In genomic region chr17:29740017-29740416, GRCh38 we compare ENCODE assay signal across 16 cellular contexts.
DNase-seq lines count a peak whose midpoint lies in the region; ATAC-seq and TF ChIP-seq lines count a peak whose summit lies in the region.
"Had no signal": no experiment of that assay in that cellular context is flagged by ENCODE, and none has a peak within 500 bp of the region (broad histone marks: within the 10 kb centered on the region; RNA-seq: fewer than 3 reads in every experiment).

No MANE protein-coding gene starts in this region.

- no peaks in the 10 kb centered on the region for H3K27me3 Mint-ChIP-seq in CD4-positive, alpha-beta memory T cell
- H3K27me3 Mint-ChIP-seq in T-cell, result no peaks in the 10 kb centered on the region
- H3K27me3 Mint-ChIP-seq: activated CD8-positive, alpha-beta memory T cell treated with anti-CD3 and anti-CD28 coated beads, Interleukin-2, amount 10 ng/mL, durations not matched to agents 7 days and 5 days had no signal

- H3K36me3 ChIP-seq in CD4-positive, alpha-beta memory T cell (ENCODE audit: insufficient read depth, low read length), result peaks cover 6% of the 10 kb centered on the region
- H3K36me3 ChIP-seq in right atrium auricular region, result no peaks in the 10 kb centered on the region
- no peaks in the 10 kb centered on the region for H3K36me3 ChIP-seq in parathyroid adenoma (ENCODE audit: control insufficient read depth, insufficient read depth, low read length)
- H3K36me3 ChIP-seq in HAP-1 (replicated peaks), result no peaks in the 10 kb centered on the region

- peaks cover 2% of the 10 kb centered on the region for H3K79me2 ChIP-seq in parathyroid adenoma

- H3K9me3 Mint-ChIP-seq in CD4-positive, alpha-beta memory T cell, result no peaks in the 10 kb centered on the region
- H3K9me3 Mint-ChIP-seq in T-cell, result no peaks in the 10 kb centered on the region

- H3K36me3 Mint-ChIP-seq in CD4-positive, alpha-beta memory T cell, result peaks cover 6 to 26% of the 10 kb centered on the region in 2 donors
- H3K36me3 Mint-ChIP-seq in T-cell, result peaks cover 3% of the 10 kb centered on the region

- CTCF ChIA-PET in CD4-positive, alpha-beta memory T cell (lab: Charles Lee; ENCODE audit: partially characterized antibody), result interaction anchor here (0.6 to 0.9 kb wide), 2 partner anchors 10 to 56 kb away, joined by 3 read pairs; no protein-coding TSS in a partner anchor
- CTCF ChIA-PET in T-cell (lab: Charles Lee), result no interaction called here

- H3K27ac Mint-ChIP-seq in CD4-positive, alpha-beta memory T cell, result peak overlapping the region; percentile 37 to 86 (median 70)
- H3K27ac Mint-ChIP-seq in T-cell, result peak overlapping the region; percentile 85 to 86
- H3K27ac Mint-ChIP-seq: activated CD8-positive, alpha-beta memory T cell treated with anti-CD3 and anti-CD28 coated beads, Interleukin-2, amount 10 ng/mL, durations not matched to agents 7 days and 5 days had no signal

- H3K4me1 Mint-ChIP-seq in CD4-positive, alpha-beta memory T cell, result peaks cover 31 to 56% (median 41%) of the 10 kb centered on the region in 4 donors
- peaks cover 58 to 62% (median 60%) of the 10 kb centered on the region in 3 donors for H3K4me1 Mint-ChIP-seq in T-cell

- peak overlapping the region; percentile 29 for H3K4me2 ChIP-seq in parathyroid adenoma (ENCODE audit: low read length)

- DNase-seq in CD4-positive, alpha-beta memory T cell, result no peak
- DNase-seq in T-cell (no peak), right atrium auricular region (ENCODE audit: low spot score) (no peak), cerebellum (ENCODE audit: low spot score) (no peak), HAP-1 (ENCODE audit: low spot score in 2 of 2) (no peak)
- DNase-seq: activated CD8-positive, alpha-beta memory T cell treated with anti-CD3 and anti-CD28 coated beads, Interleukin-2, amount 10 ng/mL, durations not matched to agents 7 days and 5 days; amygdala; effector CD4-positive, alpha-beta T cell; foreskin melanocyte; NCI-H146; NCI-H526; SHP77 treated with DMSO at 0.1 percent for 48 hours; stimulated activated CD4-positive, alpha-beta T cell treated with anti-CD3 and anti-CD28 coated beads, Interleukin-1b, Interleukin-23, amount 100 ng/mL, for 48 hours had no signal

- peaks cover 28% of the 10 kb centered on the region for H3K4me1 ChIP-seq in CD4-positive, alpha-beta memory T cell (ENCODE audit: insufficient read depth, low read length)
- H3K4me1 ChIP-seq in right atrium auricular region (peaks cover 0 to 53% of the 10 kb centered on the region in 2 donors), parathyroid adenoma (peaks cover 22% of the 10 kb centered on the region), HAP-1 (peaks cover 8% of the 10 kb centered on the region)

- no peaks in the 10 kb centered on the region for H3K9me3 ChIP-seq in CD4-positive, alpha-beta memory T cell (ENCODE audit: control insufficient read depth in 1 of 2, low read length in 2 of 2)
- H3K9me3 ChIP-seq in right atrium auricular region (no peaks in the 10 kb centered on the region), parathyroid adenoma (ENCODE audit: control insufficient read depth, low read length) (no peaks in the 10 kb centered on the region), HAP-1 (no peaks in the 10 kb centered on the region)

- in situ Hi-C loops in HAP-1 (cut with MboI; ENCODE audit: low sequenced_read_pairs), result no loop called here

- no peak overlapping the region for H3K9ac ChIP-seq in parathyroid adenoma

- no peak overlapping the region for H3K27ac ChIP-seq in CD4-positive, alpha-beta memory T cell (ENCODE audit: low read depth, low read length)
- H3K27ac ChIP-seq in right atrium auricular region (peak overlapping the region; percentile 46 to 88), parathyroid adenoma (peak overlapping the region; percentile 60)

- peak in 2 of 4 experiments; percentile 37 to 59 for ATAC-seq in T-cell (replicated peaks in 1 of 4)
- ATAC-seq in GM18511 (IDR thresholded peaks at IDR 0.05; ENCODE audit: unreplicated experiment), result no peak
- no peak for ATAC-seq in GM19397 (IDR thresholded peaks at IDR 0.05; ENCODE audit: unreplicated experiment)
- ATAC-seq: activated CD8-positive, alpha-beta memory T cell treated with anti-CD3 and anti-CD28 coated beads, Interleukin-2, amount 10 ng/mL, durations not matched to agents 7 days and 5 days had no signal

- no peaks in the 10 kb centered on the region for H3K27me3 ChIP-seq in CD4-positive, alpha-beta memory T cell (ENCODE audit: insufficient read depth, low read length)
- H3K27me3 ChIP-seq in right atrium auricular region, result no peaks in the 10 kb centered on the region
- H3K27me3 ChIP-seq in parathyroid adenoma (ENCODE audit: control insufficient read depth, insufficient read depth, low read length), result no peaks in the 10 kb centered on the region
- no peaks in the 10 kb centered on the region for H3K27me3 ChIP-seq in HAP-1 (ENCODE audit: low read depth)

- peak overlapping the region in 4 of 8 donors; percentile 15 to 58 (median 54) for H3K4me3 Mint-ChIP-seq in CD4-positive, alpha-beta memory T cell
- H3K4me3 Mint-ChIP-seq in T-cell, result peak overlapping the region in 2 of 3 donors; percentile 11 to 54
- H3K4me3 Mint-ChIP-seq: activated CD8-positive, alpha-beta memory T cell treated with anti-CD3 and anti-CD28 coated beads, Interleukin-2, amount 10 ng/mL, durations not matched to agents 7 days and 5 days had no signal

- intact Hi-C loops in CD4-positive, alpha-beta memory T cell (cut with micrococcal nuclease), result loop anchor here (2.0 to 5.0 kb wide), 4 partner anchors 13 to 67 kb away; no protein-coding TSS in a partner anchor

- no peak for TF ChIP-seq CTCF in right atrium auricular region (IDR thresholded peaks at IDR 0.05)
- TF ChIP-seq CTCF in parathyroid adenoma (IDR thresholded peaks at IDR 0.05), result no peak

- H3K4me3 ChIP-seq in CD4-positive, alpha-beta memory T cell (ENCODE audit: low read length in 2 of 2), result no peak overlapping the region
- H3K4me3 ChIP-seq in right atrium auricular region, result no peak overlapping the region
- H3K4me3 ChIP-seq in parathyroid adenoma (ENCODE audit: low read depth, low read length), result no peak overlapping the region
- H3K4me3 ChIP-seq in HAP-1, result no peak overlapping the region

- POLR2A ChIA-PET in CD4-positive, alpha-beta memory T cell (lab: Charles Lee; ENCODE audit: partially characterized antibody), result interaction anchor here (0.5 to 3.2 kb wide), 3 partner anchors 34 to 171 kb away, joined by 3 to 11 read pairs (median 3); no protein-coding TSS in a partner anchor
- POLR2A ChIA-PET in T-cell (lab: Charles Lee), result no interaction called here

- H2AFZ ChIP-seq in parathyroid adenoma, result peak overlapping the region; percentile 66
